Comparison of ENCODE assay signal across 9 cellular contexts in genomic region chr1:41955461-41956159, GRCh38. TPM values are rescaled to one million over a fixed set of nuclear protein-coding genes. Genes with fewer than 3 reads are reported as not detected.
DNase-seq lines count a peak whose midpoint lies in the region; ATAC-seq and TF ChIP-seq lines count a peak whose summit lies in the region.
"Had no signal": no experiment of that assay in that cellular context is flagged by ENCODE, and none has a peak within 500 bp of the region (broad histone marks: within the 10 kb centered on the region; RNA-seq: fewer than 3 reads in every experiment).

No MANE protein-coding gene starts in this region.

- peak overlapping the region; percentile 79 for H3K4me2 ChIP-seq in KMS-11

- no peak overlapping the region for H3K27ac Mint-ChIP-seq in Caco-2 (ENCODE audit: unreplicated experiment)

- no TSS peak for BruUV-seq in Caco-2 (replicated peaks; lab: Mats Ljungman, UMichigan)

- no peak overlapping the region for H3K4me3 ChIP-seq in KMS-11 (IDR thresholded peaks at IDR 0.05; ENCODE audit: insufficient read depth, low read depth, low read length)
- H3K4me3 ChIP-seq in Caco-2 (ENCODE audit: low read depth, low read length), result no peak overlapping the region
- H3K4me3 ChIP-seq in suprapubic skin, result no peak overlapping the region
- H3K4me3 ChIP-seq: heart left ventricle had no signal

- no peak for TF ChIP-seq EP300 in suprapubic skin (IDR thresholded peaks at IDR 0.05)

- no peak overlapping the region for H3K9ac ChIP-seq in KMS-11

- peaks cover 4% of the 10 kb centered on the region for H3K27me3 Mint-ChIP-seq in Caco-2 (ENCODE audit: insufficient read depth, unreplicated experiment)

- H4K20me1 ChIP-seq in KMS-11 (ENCODE audit: insufficient read depth), result no peaks in the 10 kb centered on the region

- H3K27me3 ChIP-seq in KMS-11 (ENCODE audit: insufficient read depth, low read depth) (no peaks in the 10 kb centered on the region), Caco-2 (replicated peaks; ENCODE audit: control insufficient read depth, insufficient read depth, low read length) (no peaks in the 10 kb centered on the region), suprapubic skin (no peaks in the 10 kb centered on the region)
- H3K27me3 ChIP-seq: heart left ventricle had no signal

- H3K36me3 ChIP-seq in KMS-11 (ENCODE audit: insufficient read depth) (no peaks in the 10 kb centered on the region), Caco-2 (ENCODE audit: control insufficient read depth, insufficient read depth, low read length) (no peaks in the 10 kb centered on the region), suprapubic skin (no peaks in the 10 kb centered on the region)
- H3K36me3 ChIP-seq: heart left ventricle had no signal

- TF ChIP-seq CTCF in KMS-11 (conservative IDR thresholded peaks at IDR 0.05; ENCODE audit: low read depth, low read length), result no peak
- no peak for TF ChIP-seq CTCF in Caco-2 (IDR thresholded peaks at IDR 0.05; ENCODE audit: insufficient read depth in 1 of 2, low read depth in 1 of 2, low read length in 1 of 2, severe bottlenecking in 1 of 2, unreplicated experiment in 1 of 2)
- no peak for TF ChIP-seq CTCF in suprapubic skin (IDR thresholded peaks at IDR 0.05)

- no peak overlapping the region for H3K4me3 Mint-ChIP-seq in Caco-2 (ENCODE audit: unreplicated experiment)

- no peaks in the 10 kb centered on the region for H3K9me3 Mint-ChIP-seq in Caco-2 (ENCODE audit: unreplicated experiment)

- ATAC-seq in GM21367 (IDR thresholded peaks at IDR 0.05; ENCODE audit: unreplicated experiment) (peak; percentile 74), GM19467 (IDR thresholded peaks at IDR 0.05; ENCODE audit: unreplicated experiment) (no peak)

- H3K27ac ChIP-seq in KMS-11, result no peak overlapping the region; the same call in 1 of the 2 replicates
- no peak overlapping the region for H3K27ac ChIP-seq in suprapubic skin
- H3K27ac ChIP-seq: heart left ventricle had no signal

- H3K4me1 ChIP-seq in KMS-11 (ENCODE audit: low read depth, poor library complexity, severe bottlenecking) (peaks cover 56% of the 10 kb centered on the region), Caco-2 (no peaks in the 10 kb centered on the region), suprapubic skin (peaks cover 3% of the 10 kb centered on the region)

- POLR2A ChIA-PET in Caco-2 (lab: Charles Lee), result no interaction called here

- H3K36me3 Mint-ChIP-seq in Caco-2 (ENCODE audit: insufficient read depth, unreplicated experiment), result no peaks in the 10 kb centered on the region

- H3K9me3 ChIP-seq in Caco-2 (no peaks in the 10 kb centered on the region), suprapubic skin (no peaks in the 10 kb centered on the region)
- H3K9me3 ChIP-seq: heart left ventricle had no signal

- peak; percentile 67 for DNase-seq in COLO668 (lab: John Stamatoyannopoulos, UW; ENCODE audit: unreplicated experiment)
- DNase-seq in astrocyte of the hippocampus (ENCODE audit: low read depth, low spot score), result peak; percentile 90
- peak; percentile 85 for DNase-seq in non-pigmented ciliary epithelial cell (ENCODE audit: low read depth)
- DNase-seq in Caco-2, result no peak
- DNase-seq in suprapubic skin (ENCODE audit: low spot score in 2 of 2), result no peak
- DNase-seq: heart left ventricle had no signal

- 64% methylated on average over 9 of the region's 9 CpGs for WGBS in suprapubic skin

- H2AFZ ChIP-seq in KMS-11 (ENCODE audit: low read depth), result no peak overlapping the region

- H3K79me2 ChIP-seq in KMS-11 (ENCODE audit: insufficient read depth, low read depth), result no peaks in the 10 kb centered on the region

- CTCF ChIA-PET in Caco-2 (lab: Charles Lee), result interaction anchor here (0.6 kb wide), 1 partner anchor 805 kb away, joined by 4 read pairs; no protein-coding TSS in a partner anchor

- no peaks in the 10 kb centered on the region for H3K4me1 Mint-ChIP-seq in Caco-2 (ENCODE audit: low read depth, unreplicated experiment)

- no peak for TF ChIP-seq POLR2A in suprapubic skin (IDR thresholded peaks at IDR 0.05)

- intact Hi-C loops in Caco-2 (cut with micrococcal nuclease; ENCODE audit: unreplicated experiment), result no loop called here

RNA-seq across cellular contexts. Expression of gene HIVEP3, which starts 36.9 kb away (rescaled TPM):
- total RNA-seq in Caco-2 (2022), result 0.25 and 0.37 TPM in 2 replicates
- 10 to 100 TPM; 11.3 to 23.9 (median 18.3) TPM for total RNA-seq in suprapubic skin

Comparison
In these comparisons a context has a peak if more than half of its experiments do, and no peak if none do; other contexts are left out.
1. DNase-seq: peak in COLO668 (single experiment), astrocyte of the hippocampus (single experiment) and non-pigmented ciliary epithelial cell (single experiment); none in Caco-2 (0 of 2) and suprapubic skin (0 of 2).